Comparison of ENCODE assay signal across 8 cellular contexts in the genomic region with DNA sequence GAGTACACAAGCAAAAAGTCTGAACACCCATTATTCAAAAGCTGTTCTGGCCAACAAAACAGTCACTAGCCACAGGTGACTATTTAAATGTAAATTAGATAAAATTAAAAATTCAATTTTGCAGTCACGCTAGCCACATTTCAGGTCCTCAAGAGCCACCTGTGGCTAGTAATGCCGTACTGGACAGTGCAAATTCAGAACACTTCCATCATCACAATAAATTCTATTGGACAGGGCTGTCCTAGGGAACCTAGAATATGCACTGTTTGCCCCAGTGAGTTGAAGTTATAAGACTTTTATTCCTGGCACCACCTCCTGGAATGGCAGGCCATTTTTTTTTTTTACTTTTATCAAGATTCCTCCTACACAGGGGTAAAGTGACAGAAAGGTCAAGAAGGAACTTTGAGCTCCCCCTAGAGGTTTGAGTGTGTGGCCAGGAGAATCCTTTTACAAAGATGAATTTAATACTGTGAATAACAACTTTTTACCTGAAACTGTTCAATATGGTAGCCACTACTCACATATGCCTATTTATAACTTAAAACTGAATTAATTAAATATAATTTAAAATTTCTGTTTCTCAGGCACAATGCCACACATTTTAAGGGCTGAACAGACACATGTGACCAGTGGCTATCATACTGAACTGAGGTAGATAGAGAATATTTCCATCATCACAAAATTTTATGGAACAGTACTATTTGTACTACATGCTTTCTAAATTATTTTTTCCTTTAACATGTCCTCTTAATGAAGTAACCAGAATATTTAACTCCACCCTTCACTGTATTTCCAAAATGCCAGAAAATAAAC. TPM values are rescaled to one million over a fixed set of nuclear protein-coding genes. Genes with fewer than 3 reads are reported as not detected.
DNase-seq lines count a peak whose midpoint lies in the region; ATAC-seq, FAIRE-seq and TF ChIP-seq lines count a peak whose summit lies in the region.

No MANE protein-coding gene starts in this region.

- TF ChIP-seq CTCF in AG04450 (IDR thresholded peaks at IDR 0.05; ENCODE audit: low read depth, low read length) (peak; percentile 78), K562 (IDR thresholded peaks at IDR 0.05 in 2 of 3, conservative IDR thresholded peaks at IDR 0.05 in 1 of 3; ENCODE audit: insufficient read depth in 2 of 3, low read depth in 1 of 3, low read length in 3 of 3) (peak; percentile 59 to 86 (median 72); a peak in 5 of 6 replicates)

- BruUV-seq in K562 (replicated peaks; lab: Mats Ljungman, UMichigan), result no TSS peak

- no peak for TF ChIP-seq POLR2A in K562 (conservative IDR thresholded peaks at IDR 0.05)

- H4K20me1 ChIP-seq in K562 (replicated peaks; ENCODE audit: control insufficient read depth, insufficient read depth, low read length), result no peaks in the 10 kb centered on the region

- 0 out of 5 replicates have a peak, but pooled peaks cover 0 to 3% of the 10 kb centered on the region in 2 experiments for H3K4me1 ChIP-seq in K562 (replicated peaks in 1 of 2; ENCODE audit: control insufficient read depth in 2 of 2, insufficient read depth in 2 of 2, low read length in 2 of 2)

- no peaks in the 10 kb centered on the region; the same call in 2 of the 3 replicates for H3K36me3 ChIP-seq in K562 (ENCODE audit: control insufficient read depth, insufficient read depth, low read length)

- H3K27me3 ChIP-seq in AG04450 (ENCODE audit: control insufficient read depth, insufficient read depth, low read length) (no peaks in the 10 kb centered on the region), K562 (ENCODE audit: control insufficient read depth in 2 of 2, insufficient read depth in 2 of 2, low read length in 2 of 2) (no peaks in the 10 kb centered on the region)

- in situ Hi-C loops in K562 (cut with MboI), result no loop called here

- intact Hi-C loops in K562 (cut with micrococcal nuclease), result loop anchor here (1.0 to 2.0 kb wide), 3 partner anchors 30 to 149 kb away; no protein-coding TSS in a partner anchor

- no peak; the same call in 1 of the 2 replicates for TF ChIP-seq EP300 in K562 (IDR thresholded peaks at IDR 0.05; ENCODE audit: low read length)

- TF ChIP-seq RAD21 in K562 (CRISPR knock-in tag; conservative IDR thresholded peaks at IDR 0.05 in 1 of 2, IDR thresholded peaks at IDR 0.05 in 1 of 2), result peak; percentile 67 to 74

- H3K27ac ChIP-seq in AG04450 (ENCODE audit: low read depth, low read length), result no peak overlapping the region
- H3K27ac ChIP-seq in K562 (ENCODE audit: extremely low read depth, low read depth, low read length), result no peak overlapping the region

- POLR2A ChIA-PET in AG04450 (lab: Yijun Ruan, JAX), result no interaction called here
- POLR2A ChIA-PET in K562 (lab: Yijun Ruan, JAX), result interaction anchor here (0.9 to 1.5 kb wide), 5 partner anchors 9 to 30 kb away, joined by 3 to 4 read pairs (median 3); no protein-coding TSS in a partner anchor

- H3K9me1 ChIP-seq in K562 (ENCODE audit: control insufficient read depth, insufficient read depth, low read length), result no peaks in the 10 kb centered on the region

- peak; percentile 83 for FAIRE-seq in K562 (lab: Jason Lieb, UNC)

- H3K4me3 ChIP-seq in AG04450 (ENCODE audit: low read depth, low read length) (no peak overlapping the region), K562 (no peak overlapping the region)

- H3K79me2 ChIP-seq in K562 (ENCODE audit: control insufficient read depth, insufficient read depth, low read length), result peaks cover 20% of the 10 kb centered on the region

- no peak overlapping the region for H3K9ac ChIP-seq in K562 (ENCODE audit: insufficient read depth in 1 of 2, low read depth in 2 of 2, low read length in 2 of 2)

- CTCF ChIA-PET in AG04450 (lab: Charles Lee), result interaction anchor here (0.6 to 4.8 kb wide), 47 partner anchors 9 to 758 kb away, joined by 3 to 64 read pairs (median 6); a partner anchor contains a TSS
- CTCF ChIA-PET in K562 (lab: Yijun Ruan, JAX; ENCODE audit: low intra/inter-chr PET ratio), result interaction anchor here (1.1 to 1.8 kb wide), 6 partner anchors 31 to 724 kb away, joined by 3 to 10 read pairs (median 6); a partner anchor contains a TSS

- H2AFZ ChIP-seq in K562 (ENCODE audit: low read depth, low read length), result no peak overlapping the region

- no peak overlapping the region for H3K4me2 ChIP-seq in K562 (ENCODE audit: insufficient read depth, low read length)

- H3K9me3 ChIP-seq in AG04450 (ENCODE audit: control insufficient read depth, insufficient read depth, low read length) (no peaks in the 10 kb centered on the region), K562 (replicated peaks; ENCODE audit: control insufficient read depth, insufficient read depth, low read depth, low read length) (no peaks in the 10 kb centered on the region)

- 87% methylated on average over 2 of the region's 2 CpGs for WGBS in K562 (ENCODE audit: insufficient coverage, low coverage, missing lambda C conversion rate)

- ATAC-seq in HG02759 (IDR thresholded peaks at IDR 0.05; ENCODE audit: unreplicated experiment) (peak; percentile 48), K562 (peak; percentile 93), HG03442 (IDR thresholded peaks at IDR 0.05; ENCODE audit: unreplicated experiment) (no peak)

- DNase-seq in AG04450 (ENCODE audit: low read depth, low spot score) (no peak), GM03348 (ENCODE audit: low spot score) (peak; percentile 52), NCI-H345 (lab: John Stamatoyannopoulos, UW) (peak; percentile 33), K562 (ENCODE audit: extremely low read depth in 1 of 4, low spot score in 3 of 4) (peak; percentile 31 to 76 (median 48)), kidney glomerular epithelial cell (lab: John Stamatoyannopoulos, UW) (peak; percentile 27), T1000 (lab: John Stamatoyannopoulos, UW) (no peak)

RNA-seq across cellular contexts. Expression of a gene that starts 6.5 kb away (rescaled TPM):
- 7.6 and 9.8 TPM in 2 replicates for polyA plus RNA-seq in AG04450 (2011; rRNA removed)
- polyA minus RNA-seq in AG04450 (2011; rRNA and poly(A)+ RNA removed), result 3.3 and 4.9 TPM in 2 replicates
- total RNA-seq in K562 (2011; cell fraction: chromatin; rRNA removed; ENCODE audit: low replicate concordance), result 3.6 and 10.0 TPM in 2 replicates
- total RNA-seq in K562 (2011; cell fraction: nucleolus; rRNA removed), result 3.0 and 3.8 TPM in 2 replicates
- 4.5 and 7.6 TPM in 2 replicates for total RNA-seq in K562 (2011; cell fraction: nucleoplasm; rRNA removed)
- 5.7 and 6.5 TPM in 2 replicates for total RNA-seq in K562 (2014; rRNA removed)
- 4.5 and 5.1 TPM in 2 replicates for total RNA-seq in K562 (2014; rRNA removed; fragmentation: Illumina TruSeq; extraction: Trizol)
- total RNA-seq in K562 (2015; rRNA removed; fragmentation: Illumina TruSeq; extraction: Trizol), result 7.9 and 8.4 TPM in 2 replicates
- 5.1 and 5.3 TPM in 2 replicates for total RNA-seq in K562 (2021)
- 2.9 and 4.2 TPM in 2 replicates for polyA plus RNA-seq in K562 (2011; rRNA removed)
- 1.5 and 1.6 TPM in 2 replicates for polyA plus RNA-seq in K562 (2011; cell fraction: cytosol; rRNA removed)
- polyA plus RNA-seq in K562 (2011; cell fraction: nucleus; rRNA removed), result 6.3 and 11.1 TPM in 2 replicates
- polyA plus RNA-seq in K562 (2012), result 3.1 and 4.7 TPM in 2 replicates
- polyA plus RNA-seq in K562 (2014; fragmentation: Illumina TruSeq; extraction: Trizol), result 4.8 and 7.3 TPM in 2 replicates
- 1 to 10 TPM; 1.3 to 1.6 TPM for polyA plus RNA-seq in K562 (2014; fragmentation: Nextera tagmentation; extraction: Ambion mirVana)
- polyA plus RNA-seq in K562 (2014; rRNA removed), result 5.3 and 9.9 TPM in 2 replicates
- polyA minus RNA-seq in K562 (2011; rRNA and poly(A)+ RNA removed), result 1.2 and 1.9 TPM in 2 replicates
- 0.38 and 1.0 TPM in 2 replicates for polyA minus RNA-seq in K562 (2011; cell fraction: cytosol; rRNA and poly(A)+ RNA removed)
- polyA minus RNA-seq in K562 (2011; cell fraction: nucleus; rRNA and poly(A)+ RNA removed), result 3.8 and 5.9 TPM in 2 replicates

RNA-seq across cellular contexts. Expression of a gene that starts 31.6 kb away (rescaled TPM):
- 0.06 and 0.10 TPM in 2 replicates for polyA plus RNA-seq in AG04450 (2011; rRNA removed)
- 0.13 TPM in 1 of 2 replicates, not detected in the other for polyA minus RNA-seq in AG04450 (2011; rRNA and poly(A)+ RNA removed)
- 0.74 and 2.0 TPM in 2 replicates for total RNA-seq in K562 (2011; cell fraction: chromatin; rRNA removed; ENCODE audit: low replicate concordance)
- total RNA-seq in K562 (2011; cell fraction: nucleolus; rRNA removed), result 1.6 and 1.8 TPM in 2 replicates
- total RNA-seq in K562 (2011; cell fraction: nucleoplasm; rRNA removed), result 1.2 and 2.9 TPM in 2 replicates
- 0.14 and 0.29 TPM in 2 replicates for total RNA-seq in K562 (2014; rRNA removed)
- total RNA-seq in K562 (2014; rRNA removed; fragmentation: Illumina TruSeq; extraction: Trizol), result 0.18 and 0.22 TPM in 2 replicates
- 0.15 and 0.22 TPM in 2 replicates for total RNA-seq in K562 (2015; rRNA removed; fragmentation: Illumina TruSeq; extraction: Trizol)
- total RNA-seq in K562 (2021), result 0.36 and 0.91 TPM in 2 replicates
- 0.47 and 1.1 TPM in 2 replicates for polyA plus RNA-seq in K562 (2011; rRNA removed)
- 0.31 and 1.9 TPM in 2 replicates for polyA plus RNA-seq in K562 (2011; cell fraction: cytosol; rRNA removed)
- 1.1 and 4.0 TPM in 2 replicates for polyA plus RNA-seq in K562 (2011; cell fraction: nucleus; rRNA removed)
- polyA plus RNA-seq in K562 (2012), result 0.70 and 2.0 TPM in 2 replicates
- 0.65 and 0.90 TPM in 2 replicates for polyA plus RNA-seq in K562 (2014; fragmentation: Illumina TruSeq; extraction: Trizol)
- under 1 TPM; 0.06 to 0.08 TPM for polyA plus RNA-seq in K562 (2014; fragmentation: Nextera tagmentation; extraction: Ambion mirVana)
- 0.22 and 1.5 TPM in 2 replicates for polyA plus RNA-seq in K562 (2014; rRNA removed)
- polyA minus RNA-seq in K562 (2011; rRNA and poly(A)+ RNA removed), result 0.24 and 0.60 TPM in 2 replicates
- polyA minus RNA-seq in K562 (2011; cell fraction: cytosol; rRNA and poly(A)+ RNA removed), result 0.57 and 1.3 TPM in 2 replicates
- 0.44 and 0.54 TPM in 2 replicates for polyA minus RNA-seq in K562 (2011; cell fraction: nucleus; rRNA and poly(A)+ RNA removed)

RNA-seq across cellular contexts. Expression of a gene that starts 41.6 kb away (rescaled TPM):
- polyA plus RNA-seq in AG04450 (2011; rRNA removed), result not detected in 2 replicates
- not detected in 2 replicates for polyA minus RNA-seq in AG04450 (2011; rRNA and poly(A)+ RNA removed)
- total RNA-seq in K562 (2011; cell fraction: chromatin; rRNA removed; ENCODE audit: low replicate concordance), result not detected in 2 replicates
- not detected in 2 replicates for total RNA-seq in K562 (2011; cell fraction: nucleolus; rRNA removed)
- total RNA-seq in K562 (2011; cell fraction: nucleoplasm; rRNA removed), result not detected in 2 replicates
- not detected in 2 replicates for total RNA-seq in K562 (2014; rRNA removed)
- total RNA-seq in K562 (2014; rRNA removed; fragmentation: Illumina TruSeq; extraction: Trizol), result not detected in 2 replicates
- total RNA-seq in K562 (2015; rRNA removed; fragmentation: Illumina TruSeq; extraction: Trizol), result not detected in 2 replicates
- not detected in 2 replicates for total RNA-seq in K562 (2021)
- not detected in 2 replicates for polyA plus RNA-seq in K562 (2011; rRNA removed)
- polyA plus RNA-seq in K562 (2011; cell fraction: cytosol; rRNA removed), result 0.06 TPM in 1 of 2 replicates, not detected in the other
- polyA plus RNA-seq in K562 (2011; cell fraction: nucleus; rRNA removed), result not detected in 2 replicates
- polyA plus RNA-seq in K562 (2012), result 0.11 and 0.17 TPM in 2 replicates
- not detected in 2 replicates for polyA plus RNA-seq in K562 (2014; fragmentation: Illumina TruSeq; extraction: Trizol)
- polyA plus RNA-seq in K562 (2014; fragmentation: Nextera tagmentation; extraction: Ambion mirVana), result not detected
- not detected in 2 replicates for polyA plus RNA-seq in K562 (2014; rRNA removed)
- not detected in 2 replicates for polyA minus RNA-seq in K562 (2011; rRNA and poly(A)+ RNA removed)
- not detected in 2 replicates for polyA minus RNA-seq in K562 (2011; cell fraction: cytosol; rRNA and poly(A)+ RNA removed)
- polyA minus RNA-seq in K562 (2011; cell fraction: nucleus; rRNA and poly(A)+ RNA removed), result not detected in 2 replicates

RNA-seq across cellular contexts. Expression of a gene that starts 53.9 kb away (rescaled TPM):
- polyA plus RNA-seq in AG04450 (2011; rRNA removed) (3.4 and 4.1 TPM in 2 replicates), K562 (2011; rRNA removed) (3.4 and 4.1 TPM in 2 replicates), K562 (2014; fragmentation: Illumina TruSeq; extraction: Trizol) (3.5 and 4.5 TPM in 2 replicates), K562 (2014; fragmentation: Nextera tagmentation; extraction: Ambion mirVana) (not detected), K562 (2014; rRNA removed) (3.2 and 5.7 TPM in 2 replicates)
- polyA minus RNA-seq in AG04450 (2011; rRNA and poly(A)+ RNA removed), result 1.8 and 4.2 TPM in 2 replicates
- 2.1 and 5.7 TPM in 2 replicates for total RNA-seq in K562 (2011; cell fraction: chromatin; rRNA removed; ENCODE audit: low replicate concordance)
- total RNA-seq in K562 (2011; cell fraction: nucleolus; rRNA removed), result 3.7 and 5.8 TPM in 2 replicates
- total RNA-seq in K562 (2011; cell fraction: nucleoplasm; rRNA removed), result 3.0 and 5.3 TPM in 2 replicates
- total RNA-seq in K562 (2014; rRNA removed) (2.0 and 3.8 TPM in 2 replicates), K562 (2014; rRNA removed; fragmentation: Illumina TruSeq; extraction: Trizol) (0.29 and 0.61 TPM in 2 replicates), K562 (2015; rRNA removed; fragmentation: Illumina TruSeq; extraction: Trizol) (0.72 and 1.3 TPM in 2 replicates), K562 (2021) (6.8 and 7.8 TPM in 2 replicates)
- polyA plus RNA-seq in K562 (2011; cell fraction: cytosol; rRNA removed), result 7.0 and 13.8 TPM in 2 replicates
- polyA plus RNA-seq in K562 (2011; cell fraction: nucleus; rRNA removed), result 13.0 and 27.2 TPM in 2 replicates
- polyA plus RNA-seq in K562 (2012), result 7.8 and 11.8 TPM in 2 replicates
- polyA minus RNA-seq in K562 (2011; rRNA and poly(A)+ RNA removed), result 0.33 and 1.2 TPM in 2 replicates
- 1.4 and 3.2 TPM in 2 replicates for polyA minus RNA-seq in K562 (2011; cell fraction: cytosol; rRNA and poly(A)+ RNA removed)
- 2.0 and 5.9 TPM in 2 replicates for polyA minus RNA-seq in K562 (2011; cell fraction: nucleus; rRNA and poly(A)+ RNA removed)

Comparison
In these comparisons a context has a peak if more than half of its experiments do, and no peak if none do; other contexts are left out.
1. DNase-seq: peak in GM03348 (single experiment), NCI-H345 (single experiment), K562 (4 of 4) and kidney glomerular epithelial cell (single experiment); none in AG04450 (single experiment) and T1000 (single experiment).